ENCODE assay signal across 1 cellular context in genomic region chr3:166444756-166445155, GRCh38.
TF ChIP-seq lines count a peak whose summit lies in the region.

No MANE protein-coding gene starts in this region.

TF ChIP-seq in GM23338, 12 proteins besides CTCF, POLR2A, EP300 and RAD21:
- no peak for TF ChIP-seq EZH2phosphoT487 (IDR thresholded peaks at IDR 0.05; ENCODE audit: unreplicated experiment)
- TF ChIP-seq ZNF114 (CRISPR knock-in tag; IDR thresholded peaks at IDR 0.05), result no peak
- TF ChIP-seq JUNB (IDR thresholded peaks at IDR 0.05; ENCODE audit: unreplicated experiment), result no peak
- no peak for TF ChIP-seq ZNF331 (CRISPR knock-in tag; IDR thresholded peaks at IDR 0.05; ENCODE audit: low read depth)
- TF ChIP-seq ZNF462 (CRISPR knock-in tag; IDR thresholded peaks at IDR 0.05), result no peak
- no peak for TF ChIP-seq CREB1 (CRISPR knock-in tag; IDR thresholded peaks at IDR 0.05; ENCODE audit: low read depth)
- no peak for TF ChIP-seq ETS1 (IDR thresholded peaks at IDR 0.05)
- no peak for TF ChIP-seq EZH2 (IDR thresholded peaks at IDR 0.05; ENCODE audit: low read depth, unreplicated experiment)
- no peak for TF ChIP-seq POLR2AphosphoS5 (IDR thresholded peaks at IDR 0.05; ENCODE audit: low read depth)
- TF ChIP-seq STAT1 (IDR thresholded peaks at IDR 0.05; ENCODE audit: unreplicated experiment), result no peak
- no peak for TF ChIP-seq NANOG (IDR thresholded peaks at IDR 0.05; ENCODE audit: borderline replicate concordance)
- TF ChIP-seq REST (IDR thresholded peaks at IDR 0.05; ENCODE audit: unreplicated experiment), result no peak
